In the genomic region with DNA sequence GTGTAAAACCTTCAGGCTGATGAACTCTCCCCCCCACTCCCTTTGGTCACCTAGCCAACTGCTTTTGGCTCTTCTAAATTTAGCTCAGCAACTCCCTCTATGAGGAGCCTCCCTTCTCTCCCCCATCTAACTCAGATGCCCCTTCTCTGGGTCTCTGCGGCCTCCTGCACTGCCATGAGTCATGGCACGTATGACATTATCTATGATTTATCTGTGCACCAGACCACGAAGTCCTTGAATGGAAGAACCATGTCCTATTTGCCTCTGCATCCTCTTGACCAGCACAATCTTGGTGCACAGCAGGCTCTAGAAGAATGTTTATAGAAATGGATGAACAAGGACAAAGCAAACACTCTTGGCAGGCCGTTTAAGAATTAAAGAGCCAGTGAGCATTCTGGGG, we compare ENCODE assay signal across 14 cellular contexts. TPM values are rescaled to one million over a fixed set of nuclear protein-coding genes. Genes with fewer than 3 reads are reported as not detected.
DNase-seq lines count a peak whose midpoint lies in the region; ATAC-seq, FAIRE-seq and TF ChIP-seq lines count a peak whose summit lies in the region.
"Had no signal": no experiment of that assay in that cellular context is flagged by ENCODE, and none has a peak within 500 bp of the region (broad histone marks: within the 10 kb centered on the region; RNA-seq: fewer than 3 reads in every experiment).

No MANE protein-coding gene starts in this region.

- no peak for FAIRE-seq in urothelium cell line (lab: Jason Lieb, UNC)
- FAIRE-seq: keratinocyte had no signal

- peak; percentile 16 for ATAC-seq in Right ventricle myocardium superior (ENCODE audit: poor library complexity)
- ATAC-seq: naive thymus-derived CD8-positive, alpha-beta T cell had no signal

- intact Hi-C loops in Right ventricle myocardium superior (cut with DNase I) (loop anchor here (5.0 kb wide), 1 partner anchor 69 kb away; no protein-coding TSS in a partner anchor), cardiac septum (cut with DNase I) (no loop called here)

- DNase-seq in Right ventricle myocardium superior (no peak), cardiac septum (ENCODE audit: low spot score) (no peak), amniotic epithelial cell (ENCODE audit: low read depth) (peak; percentile 79), kidney glomerular epithelial cell (lab: John Stamatoyannopoulos, UW) (peak; percentile 28), urothelium cell line (ENCODE audit: low spot score) (peak; percentile 45), erythroblast (lab: John Stamatoyannopoulos, UW) (no peak)
- DNase-seq in activated CD4-positive, alpha-beta T cell treated with anti-CD3 and anti-CD28 coated beads, Interleukin-2, amount 50 U/mL, for 48 hours, result no peak
- no peak for DNase-seq in stimulated activated CD4-positive, alpha-beta T cell treated with anti-CD3 and anti-CD28 coated beads, Interleukin-1b, Interleukin-23, amount 100 ng/mL, for 48 hours
- DNase-seq: 8988T; activated naive CD4-positive, alpha-beta T cell treated with anti-CD3 and anti-CD28 coated beads, Interleukin-2, amount 10 ng/mL, durations not matched to agents 7 days and 5 days; foreskin melanocyte; GOT3; naive thymus-derived CD8-positive, alpha-beta T cell had no signal

- TF ChIP-seq POLR2A in erythroblast (IDR thresholded peaks at IDR 0.05; ENCODE audit: low read length), result no peak

RNA-seq across cellular contexts. Expression of a gene that starts 46.0 kb away (rescaled TPM):
- total RNA-seq in Right ventricle myocardium superior, result 549 TPM
- 462 TPM for total RNA-seq in cardiac septum

RNA-seq across cellular contexts. Expression of a gene that starts 46.1 kb away (rescaled TPM):
- total RNA-seq in Right ventricle myocardium superior, result 2.4 TPM
- total RNA-seq in cardiac septum, result 3.0 TPM

Comparison
In these comparisons a context has a peak if more than half of its experiments do, and no peak if none do; other contexts are left out.
1. DNase-seq: peak in amniotic epithelial cell (single experiment), kidney glomerular epithelial cell (single experiment) and urothelium cell line (single experiment); none in Right ventricle myocardium superior (single experiment), cardiac septum (single experiment), activated CD4-positive, alpha-beta T cell treated with anti-CD3 and anti-CD28 coated beads, Interleukin-2, amount 50 U/mL, for 48 hours (0 of 2), stimulated activated CD4-positive, alpha-beta T cell treated with anti-CD3 and anti-CD28 coated beads, Interleukin-1b, Interleukin-23, amount 100 ng/mL, for 48 hours (single experiment) and erythroblast (0 of 2).